Comparison of ENCODE assay signal across 8 cellular contexts in genomic region chr10:71217266-71218045, GRCh38. TPM values are rescaled to one million over a fixed set of nuclear protein-coding genes. Genes with fewer than 3 reads are reported as not detected.
DNase-seq lines count a peak whose midpoint lies in the region; ATAC-seq, FAIRE-seq and TF ChIP-seq lines count a peak whose summit lies in the region.

No MANE protein-coding gene starts in this region.

- peak; percentile 50 for ATAC-seq in GM23338
- no peak for ATAC-seq in gastrocnemius medialis
- ATAC-seq in HG03108 (IDR thresholded peaks at IDR 0.05; ENCODE audit: unreplicated experiment), result no peak
- ATAC-seq in GM18498 (IDR thresholded peaks at IDR 0.05; ENCODE audit: unreplicated experiment), result no peak

- H3K4me1 Mint-ChIP-seq in GM23338, result peaks cover 70% of the 10 kb centered on the region
- peaks cover 48% of the 10 kb centered on the region for H3K4me1 Mint-ChIP-seq in astrocyte (ENCODE audit: low read depth, unreplicated experiment)

- TF ChIP-seq POLR2A in gastrocnemius medialis (IDR thresholded peaks at IDR 0.05), result no peak

- H3F3A ChIP-seq in GM23338 (replicated peaks; ENCODE audit: low read depth), result peaks cover 12% of the 10 kb centered on the region; the same call in 1 of the 2 replicates

- H3K4me1 ChIP-seq in GM23338 (ENCODE audit: insufficient read depth) (peaks cover 59% of the 10 kb centered on the region), astrocyte (ENCODE audit: insufficient read depth, low read length) (peaks cover 33% of the 10 kb centered on the region), iPS-15b (ENCODE audit: control insufficient read depth, insufficient read depth, low read length) (peaks cover 27% of the 10 kb centered on the region), gastrocnemius medialis (peaks cover 8 to 29% of the 10 kb centered on the region in 2 donors)

- H3K27ac ChIP-seq in GM23338 (ENCODE audit: low read depth) (peak overlapping the region; percentile 97), astrocyte (ENCODE audit: low read depth, low read length) (no peak overlapping the region), gastrocnemius medialis (peak overlapping the region in 2 of 4 donors; percentile 36 to 44)

- peak; percentile 48 for DNase-seq in AG08396 (ENCODE audit: low spot score)
- peak; percentile 88 for DNase-seq in GM23338 (ENCODE audit: low spot score)
- DNase-seq in astrocyte (ENCODE audit: low read depth), result no peak
- peak in 1 of 2 donors; percentile 11 for DNase-seq in gastrocnemius medialis
- no peak for DNase-seq in cerebellar nuclear complex (lab: John Stamatoyannopoulos, UW)

- peak in 1 of 2 experiments; percentile 40; a peak in 2 of 4 replicates for TF ChIP-seq CTCF in GM23338 (conservative IDR thresholded peaks at IDR 0.05; ENCODE audit: low read depth in 2 of 2)
- TF ChIP-seq CTCF in astrocyte (IDR thresholded peaks at IDR 0.05; ENCODE audit: insufficient read depth, low read depth, low read length), result no peak
- no peak for TF ChIP-seq CTCF in gastrocnemius medialis (IDR thresholded peaks at IDR 0.05 in 4 of 5, conservative IDR thresholded peaks at IDR 0.05 in 1 of 5)

- H3K4me2 ChIP-seq in GM23338 (peak overlapping the region; percentile 99), astrocyte (ENCODE audit: low read length) (peak overlapping the region; percentile 86)

- H4K20me1 ChIP-seq in GM23338 (replicated peaks; ENCODE audit: insufficient read depth), result peaks cover 7% of the 10 kb centered on the region; the same call in 1 of the 2 replicates
- H4K20me1 ChIP-seq in astrocyte (ENCODE audit: insufficient read depth, low read length), result peaks cover 75% of the 10 kb centered on the region

- peaks cover 81% of the 10 kb centered on the region for H3K79me2 ChIP-seq in GM23338 (replicated peaks; ENCODE audit: insufficient read depth)
- peaks cover 71% of the 10 kb centered on the region for H3K79me2 ChIP-seq in astrocyte (ENCODE audit: insufficient read depth, low read length)

- H3K4me3 Mint-ChIP-seq in GM23338 (peak overlapping the region; percentile 74), astrocyte (ENCODE audit: unreplicated experiment) (peak overlapping the region; percentile 84)

- H3K4me3 ChIP-seq in GM23338 (peak overlapping the region; percentile 96), astrocyte (ENCODE audit: insufficient read depth, low read depth, low read length) (peak overlapping the region; percentile 57), iPS-15b (ENCODE audit: low read depth, low read length) (peak overlapping the region; percentile 55), gastrocnemius medialis (peak overlapping the region; percentile 57 to 82 (median 62))

- H3K27me3 ChIP-seq in GM23338 (ENCODE audit: insufficient read depth) (peaks cover 23% of the 10 kb centered on the region), astrocyte (ENCODE audit: insufficient read depth, low read length) (no peaks in the 10 kb centered on the region), iPS-15b (ENCODE audit: control insufficient read depth, insufficient read depth, low read length) (peaks cover 5% of the 10 kb centered on the region), gastrocnemius medialis (no peaks in the 10 kb centered on the region)

- H3K9me2 ChIP-seq in GM23338 (ENCODE audit: insufficient read depth), result no peaks in the 10 kb centered on the region

- H3K36me3 Mint-ChIP-seq in GM23338 (ENCODE audit: low read depth) (0 out of 3 replicates have a peak, but pooled peaks cover 8% of the 10 kb centered on the region), astrocyte (ENCODE audit: low read depth, unreplicated experiment) (peaks cover 9% of the 10 kb centered on the region)

- peaks cover 27% of the 10 kb centered on the region for H3K27me3 Mint-ChIP-seq in GM23338 (ENCODE audit: insufficient read depth, low read depth, poor library complexity)
- H3K27me3 Mint-ChIP-seq in astrocyte (ENCODE audit: low read depth, unreplicated experiment), result no peaks in the 10 kb centered on the region

- in situ Hi-C loops in gastrocnemius medialis (cut with MboI; ENCODE audit: low sequenced_read_pairs in 4 of 4), result loop anchor here in 1 of 4 donors (5.0 kb wide), 1 partner anchor 55 kb away; no protein-coding TSS in a partner anchor

- H3K9me3 ChIP-seq in astrocyte (ENCODE audit: insufficient read depth, low read depth, low read length) (no peaks in the 10 kb centered on the region), iPS-15b (ENCODE audit: control insufficient read depth, insufficient read depth, low read length) (no peaks in the 10 kb centered on the region), gastrocnemius medialis (no peaks in the 10 kb centered on the region)

- intact Hi-C loops in gastrocnemius medialis (cut with DNase I; ENCODE audit: low total_unique reads), result no loop called here

- no peaks in the 10 kb centered on the region for H3K9me3 Mint-ChIP-seq in GM23338
- H3K9me3 Mint-ChIP-seq in astrocyte (ENCODE audit: unreplicated experiment), result no peaks in the 10 kb centered on the region

- peak overlapping the region; percentile 28; the same call in 1 of the 2 replicates for H2AFZ ChIP-seq in GM23338
- peak overlapping the region; percentile 44 for H2AFZ ChIP-seq in astrocyte (ENCODE audit: low read depth, low read length)

- H3K27ac Mint-ChIP-seq in GM23338 (peak overlapping the region; percentile 89; the same call in 1 of the 2 replicates), astrocyte (ENCODE audit: unreplicated experiment) (peak overlapping the region; percentile 41)

- H3K9ac ChIP-seq in astrocyte (ENCODE audit: low read length) (peak overlapping the region; percentile 71), iPS-15b (ENCODE audit: low read depth, low read length) (no peak overlapping the region)

- H3K36me3 ChIP-seq in GM23338 (ENCODE audit: insufficient read depth) (no peaks in the 10 kb centered on the region), astrocyte (ENCODE audit: insufficient read depth, low read length) (no peaks in the 10 kb centered on the region), iPS-15b (ENCODE audit: control insufficient read depth, insufficient read depth, low read length) (no peaks in the 10 kb centered on the region), gastrocnemius medialis (no peaks in the 10 kb centered on the region)

- no peak for FAIRE-seq in astrocyte (lab: Jason Lieb, UNC)

TF ChIP-seq in GM23338, 12 proteins besides CTCF, POLR2A, EP300 and RAD21 (continues in another document):
- TF ChIP-seq ETS1 (IDR thresholded peaks at IDR 0.05) (no peak), JUNB (IDR thresholded peaks at IDR 0.05; ENCODE audit: unreplicated experiment) (no peak), REST (IDR thresholded peaks at IDR 0.05; ENCODE audit: unreplicated experiment) (no peak), CREB1 (CRISPR knock-in tag; IDR thresholded peaks at IDR 0.05; ENCODE audit: low read depth) (no peak), ZNF331 (CRISPR knock-in tag; IDR thresholded peaks at IDR 0.05; ENCODE audit: low read depth) (no peak), ZNF114 (CRISPR knock-in tag; IDR thresholded peaks at IDR 0.05) (no peak), EZH2 (IDR thresholded peaks at IDR 0.05; ENCODE audit: low read depth, unreplicated experiment) (no peak), STAT1 (IDR thresholded peaks at IDR 0.05; ENCODE audit: unreplicated experiment) (no peak), POLR2AphosphoS5 (IDR thresholded peaks at IDR 0.05; ENCODE audit: low read depth) (no peak), EZH2phosphoT487 (IDR thresholded peaks at IDR 0.05; ENCODE audit: unreplicated experiment) (no peak)

RNA-seq across cellular contexts. Expression of gene UNC5B, which starts 5.1 kb away (rescaled TPM):
- total RNA-seq in GM23338 (2014; rRNA removed; shearing (Covaris generic)), result 25.2 and 31.2 TPM in 2 replicates
- polyA plus RNA-seq in GM23338 (2016; fragmentation: Nextera tagmentation; extraction: Ambion mirVana), result 8.0 and 8.7 TPM in 2 replicates
- total RNA-seq in astrocyte (15.0 and 32.8 TPM in 2 replicates), gastrocnemius medialis (1 to 10 TPM in 2 of 4 donors, under 1 TPM in 2; 0.65 to 1.2 (median 0.90) TPM)

Comparison
In these comparisons a context has a peak if more than half of its experiments do, and no peak if none do; other contexts are left out.
1. DNase-seq: peak in AG08396 (single experiment) and GM23338 (single experiment); none in astrocyte (single experiment) and cerebellar nuclear complex (0 of 2).
2. Peak in every context shown above with its lines, with median percentiles within 50 percentile points of each other: H3K4me3 ChIP-seq.